ENCODE assay signal across 1 cellular context in the genomic region with DNA sequence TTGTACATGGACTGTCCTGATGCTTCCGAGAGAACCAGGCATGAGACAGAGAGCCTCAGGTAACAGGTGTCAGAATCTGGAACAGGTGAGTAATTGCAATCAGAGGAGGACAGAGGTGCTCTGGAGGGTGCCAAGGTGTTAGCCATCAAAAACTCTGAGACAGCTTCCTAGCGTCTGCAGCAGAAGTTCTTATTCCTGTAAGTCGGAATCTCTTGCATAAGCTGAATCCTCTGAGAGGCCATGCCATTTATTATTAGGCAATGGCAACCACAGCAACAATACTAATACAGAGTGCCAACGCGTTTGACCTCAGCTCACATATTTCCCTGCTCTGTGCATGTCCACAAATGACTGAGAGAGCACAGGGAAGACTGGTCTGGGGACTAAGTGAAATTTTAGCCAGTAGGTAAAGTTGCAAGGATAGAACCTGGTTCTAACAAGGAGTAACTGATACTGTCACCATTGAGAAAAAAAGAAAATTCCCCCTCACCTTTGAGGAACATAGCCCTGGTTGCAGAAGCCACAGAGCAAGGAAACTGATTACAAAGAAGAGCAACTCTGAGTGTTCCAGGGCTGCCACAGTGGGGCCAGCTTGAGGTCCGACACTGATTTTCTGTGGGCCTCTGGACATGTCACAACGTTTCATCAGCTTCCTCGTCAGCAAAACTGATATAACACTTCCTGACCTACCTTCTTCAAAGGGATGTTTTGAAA.
TF ChIP-seq lines count a peak whose summit lies in the region.

No MANE protein-coding gene starts in this region.

TF ChIP-seq in HepG2, 621 proteins besides CTCF, POLR2A, EP300 and RAD21 (continued from another document and continues in another):
- TF ChIP-seq, protein P1, sequence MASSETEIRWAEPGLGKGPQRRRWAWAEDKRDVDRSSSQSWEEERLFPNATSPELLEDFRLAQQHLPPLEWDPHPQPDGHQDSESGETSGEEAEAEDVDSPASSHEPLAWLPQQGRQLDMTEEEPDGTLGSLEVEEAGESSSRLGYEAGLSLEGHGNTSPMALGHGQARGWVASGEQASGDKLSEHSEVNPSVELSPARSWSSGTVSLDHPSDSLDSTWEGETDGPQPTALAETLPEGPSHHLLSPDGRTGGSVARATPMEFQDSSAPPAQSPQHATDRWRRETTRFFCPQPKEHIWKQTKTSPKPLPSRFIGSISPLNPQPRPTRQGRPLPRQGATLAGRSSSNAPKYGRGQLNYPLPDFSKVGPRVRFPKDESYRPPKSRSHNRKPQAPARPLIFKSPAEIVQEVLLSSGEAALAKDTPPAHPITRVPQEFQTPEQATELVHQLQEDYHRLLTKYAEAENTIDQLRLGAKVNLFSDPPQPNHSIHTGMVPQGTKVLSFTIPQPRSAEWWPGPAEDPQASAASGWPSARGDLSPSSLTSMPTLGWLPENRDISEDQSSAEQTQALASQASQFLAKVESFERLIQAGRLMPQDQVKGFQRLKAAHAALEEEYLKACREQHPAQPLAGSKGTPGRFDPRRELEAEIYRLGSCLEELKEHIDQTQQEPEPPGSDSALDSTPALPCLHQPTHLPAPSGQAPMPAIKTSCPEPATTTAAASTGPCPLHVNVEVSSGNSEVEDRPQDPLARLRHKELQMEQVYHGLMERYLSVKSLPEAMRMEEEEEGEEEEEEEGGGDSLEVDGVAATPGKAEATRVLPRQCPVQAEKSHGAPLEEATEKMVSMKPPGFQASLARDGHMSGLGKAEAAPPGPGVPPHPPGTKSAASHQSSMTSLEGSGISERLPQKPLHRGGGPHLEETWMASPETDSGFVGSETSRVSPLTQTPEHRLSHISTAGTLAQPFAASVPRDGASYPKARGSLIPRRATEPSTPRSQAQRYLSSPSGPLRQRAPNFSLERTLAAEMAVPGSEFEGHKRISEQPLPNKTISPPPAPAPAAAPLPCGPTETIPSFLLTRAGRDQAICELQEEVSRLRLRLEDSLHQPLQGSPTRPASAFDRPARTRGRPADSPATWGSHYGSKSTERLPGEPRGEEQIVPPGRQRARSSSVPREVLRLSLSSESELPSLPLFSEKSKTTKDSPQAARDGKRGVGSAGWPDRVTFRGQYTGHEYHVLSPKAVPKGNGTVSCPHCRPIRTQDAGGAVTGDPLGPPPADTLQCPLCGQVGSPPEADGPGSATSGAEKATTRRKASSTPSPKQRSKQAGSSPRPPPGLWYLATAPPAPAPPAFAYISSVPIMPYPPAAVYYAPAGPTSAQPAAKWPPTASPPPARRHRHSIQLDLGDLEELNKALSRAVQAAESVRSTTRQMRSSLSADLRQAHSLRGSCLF (CRISPR knock-in tag; IDR thresholded peaks at IDR 0.05; ENCODE audit: borderline replicate concordance) = no peak
- no peak for TF ChIP-seq SRF (IDR thresholded peaks at IDR 0.05; ENCODE audit: low read depth, low read length)
- no peak for TF ChIP-seq TRIM24 (CRISPR knock-in tag; IDR thresholded peaks at IDR 0.05)
- TF ChIP-seq, protein P2, sequence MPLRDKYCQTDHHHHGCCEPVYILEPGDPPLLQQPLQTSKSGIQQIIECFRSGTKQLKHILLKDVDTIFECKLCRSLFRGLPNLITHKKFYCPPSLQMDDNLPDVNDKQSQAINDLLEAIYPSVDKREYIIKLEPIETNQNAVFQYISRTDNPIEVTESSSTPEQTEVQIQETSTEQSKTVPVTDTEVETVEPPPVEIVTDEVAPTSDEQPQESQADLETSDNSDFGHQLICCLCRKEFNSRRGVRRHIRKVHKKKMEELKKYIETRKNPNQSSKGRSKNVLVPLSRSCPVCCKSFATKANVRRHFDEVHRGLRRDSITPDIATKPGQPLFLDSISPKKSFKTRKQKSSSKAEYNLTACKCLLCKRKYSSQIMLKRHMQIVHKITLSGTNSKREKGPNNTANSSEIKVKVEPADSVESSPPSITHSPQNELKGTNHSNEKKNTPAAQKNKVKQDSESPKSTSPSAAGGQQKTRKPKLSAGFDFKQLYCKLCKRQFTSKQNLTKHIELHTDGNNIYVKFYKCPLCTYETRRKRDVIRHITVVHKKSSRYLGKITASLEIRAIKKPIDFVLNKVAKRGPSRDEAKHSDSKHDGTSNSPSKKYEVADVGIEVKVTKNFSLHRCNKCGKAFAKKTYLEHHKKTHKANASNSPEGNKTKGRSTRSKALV (CRISPR knock-in tag; IDR thresholded peaks at IDR 0.05) = no peak
- TF ChIP-seq, protein P3, sequence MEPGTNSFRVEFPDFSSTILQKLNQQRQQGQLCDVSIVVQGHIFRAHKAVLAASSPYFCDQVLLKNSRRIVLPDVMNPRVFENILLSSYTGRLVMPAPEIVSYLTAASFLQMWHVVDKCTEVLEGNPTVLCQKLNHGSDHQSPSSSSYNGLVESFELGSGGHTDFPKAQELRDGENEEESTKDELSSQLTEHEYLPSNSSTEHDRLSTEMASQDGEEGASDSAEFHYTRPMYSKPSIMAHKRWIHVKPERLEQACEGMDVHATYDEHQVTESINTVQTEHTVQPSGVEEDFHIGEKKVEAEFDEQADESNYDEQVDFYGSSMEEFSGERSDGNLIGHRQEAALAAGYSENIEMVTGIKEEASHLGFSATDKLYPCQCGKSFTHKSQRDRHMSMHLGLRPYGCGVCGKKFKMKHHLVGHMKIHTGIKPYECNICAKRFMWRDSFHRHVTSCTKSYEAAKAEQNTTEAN (CRISPR knock-in tag; conservative IDR thresholded peaks at IDR 0.05) = no peak
- TF ChIP-seq ZNF501 (CRISPR knock-in tag; IDR thresholded peaks at IDR 0.05) = peak; percentile 22; the same call in 1 of the 2 replicates
- TF ChIP-seq SNAPC2 (CRISPR knock-in tag; IDR thresholded peaks at IDR 0.05) = no peak
- no peak for TF ChIP-seq SIN3B (IDR thresholded peaks at IDR 0.05; ENCODE audit: low read length)
- TF ChIP-seq TCF7 (IDR thresholded peaks at IDR 0.05; ENCODE audit: low read depth) = peak; percentile 80
- peak; percentile 67 for TF ChIP-seq ARNT2 (CRISPR knock-in tag; IDR thresholded peaks at IDR 0.05; ENCODE audit: low read depth)
- no peak for TF ChIP-seq MIER3 (CRISPR knock-in tag; IDR thresholded peaks at IDR 0.05; ENCODE audit: borderline replicate concordance)
- TF ChIP-seq, protein P4, sequence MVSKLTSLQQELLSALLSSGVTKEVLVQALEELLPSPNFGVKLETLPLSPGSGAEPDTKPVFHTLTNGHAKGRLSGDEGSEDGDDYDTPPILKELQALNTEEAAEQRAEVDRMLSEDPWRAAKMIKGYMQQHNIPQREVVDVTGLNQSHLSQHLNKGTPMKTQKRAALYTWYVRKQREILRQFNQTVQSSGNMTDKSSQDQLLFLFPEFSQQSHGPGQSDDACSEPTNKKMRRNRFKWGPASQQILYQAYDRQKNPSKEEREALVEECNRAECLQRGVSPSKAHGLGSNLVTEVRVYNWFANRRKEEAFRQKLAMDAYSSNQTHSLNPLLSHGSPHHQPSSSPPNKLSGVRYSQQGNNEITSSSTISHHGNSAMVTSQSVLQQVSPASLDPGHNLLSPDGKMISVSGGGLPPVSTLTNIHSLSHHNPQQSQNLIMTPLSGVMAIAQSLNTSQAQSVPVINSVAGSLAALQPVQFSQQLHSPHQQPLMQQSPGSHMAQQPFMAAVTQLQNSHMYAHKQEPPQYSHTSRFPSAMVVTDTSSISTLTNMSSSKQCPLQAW (CRISPR knock-in tag; IDR thresholded peaks at IDR 0.05) = no peak
- no peak for TF ChIP-seq ZNF598 (CRISPR knock-in tag; IDR thresholded peaks at IDR 0.05; ENCODE audit: borderline replicate concordance)
- no peak; the same call in 1 of the 2 replicates for TF ChIP-seq ZFP36L1 (CRISPR knock-in tag; IDR thresholded peaks at IDR 0.05)
- TF ChIP-seq, protein P5, sequence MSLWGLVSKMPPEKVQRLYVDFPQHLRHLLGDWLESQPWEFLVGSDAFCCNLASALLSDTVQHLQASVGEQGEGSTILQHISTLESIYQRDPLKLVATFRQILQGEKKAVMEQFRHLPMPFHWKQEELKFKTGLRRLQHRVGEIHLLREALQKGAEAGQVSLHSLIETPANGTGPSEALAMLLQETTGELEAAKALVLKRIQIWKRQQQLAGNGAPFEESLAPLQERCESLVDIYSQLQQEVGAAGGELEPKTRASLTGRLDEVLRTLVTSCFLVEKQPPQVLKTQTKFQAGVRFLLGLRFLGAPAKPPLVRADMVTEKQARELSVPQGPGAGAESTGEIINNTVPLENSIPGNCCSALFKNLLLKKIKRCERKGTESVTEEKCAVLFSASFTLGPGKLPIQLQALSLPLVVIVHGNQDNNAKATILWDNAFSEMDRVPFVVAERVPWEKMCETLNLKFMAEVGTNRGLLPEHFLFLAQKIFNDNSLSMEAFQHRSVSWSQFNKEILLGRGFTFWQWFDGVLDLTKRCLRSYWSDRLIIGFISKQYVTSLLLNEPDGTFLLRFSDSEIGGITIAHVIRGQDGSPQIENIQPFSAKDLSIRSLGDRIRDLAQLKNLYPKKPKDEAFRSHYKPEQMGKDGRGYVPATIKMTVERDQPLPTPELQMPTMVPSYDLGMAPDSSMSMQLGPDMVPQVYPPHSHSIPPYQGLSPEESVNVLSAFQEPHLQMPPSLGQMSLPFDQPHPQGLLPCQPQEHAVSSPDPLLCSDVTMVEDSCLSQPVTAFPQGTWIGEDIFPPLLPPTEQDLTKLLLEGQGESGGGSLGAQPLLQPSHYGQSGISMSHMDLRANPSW (CRISPR knock-in tag; IDR thresholded peaks at IDR 0.05; ENCODE audit: borderline replicate concordance) = no peak
- TF ChIP-seq PTBP1 (IDR thresholded peaks at IDR 0.05; ENCODE audit: low read depth, low read length, poor library complexity, severe bottlenecking) = no peak
- no peak; the same call in 1 of the 2 replicates for TF ChIP-seq DNMT3B (CRISPR knock-in tag; conservative IDR thresholded peaks at IDR 0.05)
- no peak for TF ChIP-seq RBM39 (IDR thresholded peaks at IDR 0.05; ENCODE audit: low read depth, low read length, poor library complexity, severe bottlenecking)
- TF ChIP-seq, protein P6, sequence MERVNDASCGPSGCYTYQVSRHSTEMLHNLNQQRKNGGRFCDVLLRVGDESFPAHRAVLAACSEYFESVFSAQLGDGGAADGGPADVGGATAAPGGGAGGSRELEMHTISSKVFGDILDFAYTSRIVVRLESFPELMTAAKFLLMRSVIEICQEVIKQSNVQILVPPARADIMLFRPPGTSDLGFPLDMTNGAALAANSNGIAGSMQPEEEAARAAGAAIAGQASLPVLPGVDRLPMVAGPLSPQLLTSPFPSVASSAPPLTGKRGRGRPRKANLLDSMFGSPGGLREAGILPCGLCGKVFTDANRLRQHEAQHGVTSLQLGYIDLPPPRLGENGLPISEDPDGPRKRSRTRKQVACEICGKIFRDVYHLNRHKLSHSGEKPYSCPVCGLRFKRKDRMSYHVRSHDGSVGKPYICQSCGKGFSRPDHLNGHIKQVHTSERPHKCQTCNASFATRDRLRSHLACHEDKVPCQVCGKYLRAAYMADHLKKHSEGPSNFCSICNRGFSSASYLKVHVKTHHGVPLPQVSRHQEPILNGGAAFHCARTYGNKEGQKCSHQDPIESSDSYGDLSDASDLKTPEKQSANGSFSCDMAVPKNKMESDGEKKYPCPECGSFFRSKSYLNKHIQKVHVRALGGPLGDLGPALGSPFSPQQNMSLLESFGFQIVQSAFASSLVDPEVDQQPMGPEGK (CRISPR knock-in tag; IDR thresholded peaks at IDR 0.05) = no peak; the same call in 1 of the 2 replicates
- no peak for TF ChIP-seq ZNF124 (CRISPR knock-in tag; IDR thresholded peaks at IDR 0.05)
- no peak for TF ChIP-seq ARHGAP35 (CRISPR knock-in tag; IDR thresholded peaks at IDR 0.05; ENCODE audit: borderline replicate concordance)
- TF ChIP-seq FOXK1 (CRISPR knock-in tag; IDR thresholded peaks at IDR 0.05; ENCODE audit: borderline replicate concordance, low read depth) = peak; percentile 26; the same call in 1 of the 2 replicates
- TF ChIP-seq RFX3 (CRISPR knock-in tag; IDR thresholded peaks at IDR 0.05) = no peak
- TF ChIP-seq TBP (CRISPR knock-in tag; IDR thresholded peaks at IDR 0.05) = no peak
- TF ChIP-seq, protein P7, sequence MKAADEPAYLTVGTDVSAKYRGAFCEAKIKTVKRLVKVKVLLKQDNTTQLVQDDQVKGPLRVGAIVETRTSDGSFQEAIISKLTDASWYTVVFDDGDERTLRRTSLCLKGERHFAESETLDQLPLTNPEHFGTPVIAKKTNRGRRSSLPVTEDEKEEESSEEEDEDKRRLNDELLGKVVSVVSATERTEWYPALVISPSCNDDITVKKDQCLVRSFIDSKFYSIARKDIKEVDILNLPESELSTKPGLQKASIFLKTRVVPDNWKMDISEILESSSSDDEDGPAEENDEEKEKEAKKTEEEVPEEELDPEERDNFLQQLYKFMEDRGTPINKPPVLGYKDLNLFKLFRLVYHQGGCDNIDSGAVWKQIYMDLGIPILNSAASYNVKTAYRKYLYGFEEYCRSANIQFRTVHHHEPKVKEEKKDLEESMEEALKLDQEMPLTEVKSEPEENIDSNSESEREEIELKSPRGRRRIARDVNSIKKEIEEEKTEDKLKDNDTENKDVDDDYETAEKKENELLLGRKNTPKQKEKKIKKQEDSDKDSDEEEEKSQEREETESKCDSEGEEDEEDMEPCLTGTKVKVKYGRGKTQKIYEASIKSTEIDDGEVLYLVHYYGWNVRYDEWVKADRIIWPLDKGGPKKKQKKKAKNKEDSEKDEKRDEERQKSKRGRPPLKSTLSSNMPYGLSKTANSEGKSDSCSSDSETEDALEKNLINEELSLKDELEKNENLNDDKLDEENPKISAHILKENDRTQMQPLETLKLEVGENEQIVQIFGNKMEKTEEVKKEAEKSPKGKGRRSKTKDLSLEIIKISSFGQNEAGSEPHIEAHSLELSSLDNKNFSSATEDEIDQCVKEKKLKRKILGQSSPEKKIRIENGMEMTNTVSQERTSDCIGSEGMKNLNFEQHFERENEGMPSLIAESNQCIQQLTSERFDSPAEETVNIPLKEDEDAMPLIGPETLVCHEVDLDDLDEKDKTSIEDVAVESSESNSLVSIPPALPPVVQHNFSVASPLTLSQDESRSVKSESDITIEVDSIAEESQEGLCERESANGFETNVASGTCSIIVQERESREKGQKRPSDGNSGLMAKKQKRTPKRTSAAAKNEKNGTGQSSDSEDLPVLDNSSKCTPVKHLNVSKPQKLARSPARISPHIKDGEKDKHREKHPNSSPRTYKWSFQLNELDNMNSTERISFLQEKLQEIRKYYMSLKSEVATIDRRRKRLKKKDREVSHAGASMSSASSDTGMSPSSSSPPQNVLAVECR (CRISPR knock-in tag; IDR thresholded peaks at IDR 0.05; ENCODE audit: borderline replicate concordance) = peak; percentile 55; the same call in 1 of the 2 replicates
- TF ChIP-seq FOXK2 (IDR thresholded peaks at IDR 0.05) = no peak
- TF ChIP-seq CHD2 (IDR thresholded peaks at IDR 0.05; ENCODE audit: low read depth, low read length) = no peak
- TF ChIP-seq KLF15 (CRISPR knock-in tag; IDR thresholded peaks at IDR 0.05; ENCODE audit: borderline replicate concordance) = no peak
- TF ChIP-seq ARID2 (CRISPR knock-in tag; IDR thresholded peaks at IDR 0.05; ENCODE audit: borderline replicate concordance) = peak; percentile 83; the same call in 1 of the 2 replicates
- TF ChIP-seq HNRNPH1 (optimal IDR thresholded peaks at IDR 0.05; ENCODE audit: low read depth, low read length) = no peak
- peak; percentile 23; the same call in 1 of the 2 replicates for TF ChIP-seq STAG1 (CRISPR knock-in tag; IDR thresholded peaks at IDR 0.05)
- peak; percentile 67 for TF ChIP-seq ZEB1 (IDR thresholded peaks at IDR 0.05; ENCODE audit: insufficient replicate concordance, low read depth)
